In the genomic region with DNA sequence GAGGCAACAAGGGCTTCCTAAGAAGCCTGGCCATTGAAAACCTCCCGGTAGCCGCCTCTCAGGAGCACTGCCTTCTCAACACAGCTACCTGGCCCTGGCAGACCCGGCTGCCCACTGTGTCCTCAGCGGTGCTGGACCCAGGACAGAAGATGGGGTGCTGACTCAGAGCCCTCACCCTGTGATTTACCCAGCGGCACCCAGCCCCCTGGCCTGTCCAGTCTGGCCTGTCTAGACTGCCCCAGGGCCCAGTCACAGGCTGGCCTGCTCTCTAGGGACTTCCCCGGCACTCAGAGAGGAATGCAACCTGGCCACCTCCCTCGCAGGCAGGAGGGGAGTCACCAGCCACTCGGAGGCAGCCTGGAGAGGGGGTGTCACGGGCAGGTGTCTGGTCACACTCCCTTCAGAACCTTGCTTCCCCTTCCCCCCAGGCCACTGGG, we compare ENCODE assay signal across 1 cellular context.
TF ChIP-seq lines count a peak whose summit lies in the region.

No MANE protein-coding gene starts in this region.

TF ChIP-seq in GM12878, 131 proteins besides CTCF, POLR2A, EP300 and RAD21:
- TF ChIP-seq NFYA (IDR thresholded peaks at IDR 0.05; ENCODE audit: borderline replicate concordance, low read depth, low read length) (no peak), SREBF2 (IDR thresholded peaks at IDR 0.05; ENCODE audit: low read length) (no peak), PAX8 (IDR thresholded peaks at IDR 0.05) (no peak), YBX1 (IDR thresholded peaks at IDR 0.05) (no peak), IKZF1 (conservative IDR thresholded peaks at IDR 0.05) (no peak), POLR2AphosphoS5 (IDR thresholded peaks at IDR 0.05; ENCODE audit: low read length) (no peak), IRF4 (IDR thresholded peaks at IDR 0.05; ENCODE audit: low read depth, low read length) (no peak), RBBP5 (conservative IDR thresholded peaks at IDR 0.05) (no peak)
